In genomic region chr14:97578982-97579381, GRCh38 we compare ENCODE assay signal across 19 cellular contexts.
"Had no signal": no experiment of that assay in that cellular context is flagged by ENCODE, and none has a peak within 500 bp of the region (broad histone marks: within the 10 kb centered on the region; RNA-seq: fewer than 3 reads in every experiment).

No MANE protein-coding gene starts in this region.

- H3K4me1 ChIP-seq: esophagus squamous epithelium, lower lobe of right lung, pancreas, right lobe of liver, tibial nerve, upper lobe of left lung had no signal

- H3K9me3 ChIP-seq: esophagus squamous epithelium, lower lobe of right lung, neutrophil, pancreas, right lobe of liver, thoracic aorta, tibial nerve, upper lobe of left lung had no signal

- H3K27ac ChIP-seq: esophagus squamous epithelium, lower lobe of right lung, neutrophil, pancreas, right lobe of liver, thoracic aorta, tibial nerve, upper lobe of left lung had no signal

- DNase-seq: cortex of kidney; effector memory CD8-positive, alpha-beta T cell; erythroblast; esophagus squamous epithelium; foreskin melanocyte; left ventricle myocardium superior; lower lobe of right lung; natural killer cell; pancreas; retina; right lobe of liver; small intestine; stimulated activated CD4-positive, alpha-beta T cell treated with anti-CD3 and anti-CD28 coated beads, Interleukin-15, amount 100 ng/mL, for 24 hours; stimulated activated CD4-positive, alpha-beta T cell treated with anti-CD3 and anti-CD28 coated beads, Interleukin-2, amount 100 ng/mL, for 48 hours; stimulated activated naive B cell treated with anti-CD40 and anti-IgM and Interleukin-4, amounts not matched to agents 10 μg/mL and 1 μg/mL and 100 μg/mL, for 72 hours; upper lobe of left lung had no signal

- H3K4me3 ChIP-seq: esophagus squamous epithelium, lower lobe of right lung, pancreas, right lobe of liver, thoracic aorta, tibial nerve, upper lobe of left lung had no signal

- ATAC-seq: effector memory CD8-positive, alpha-beta T cell; left ventricle myocardium superior; lower lobe of right lung; natural killer cell; pancreas; right lobe of liver; stimulated activated naive B cell treated with anti-CD40 and anti-IgM and Interleukin-4, amounts not matched to agents 10 μg/mL and 1 μg/mL and 100 μg/mL, for 72 hours had no signal

- H3K27me3 ChIP-seq: neutrophil, pancreas, right lobe of liver, tibial nerve, upper lobe of left lung had no signal

- H3K36me3 ChIP-seq: esophagus squamous epithelium, lower lobe of right lung, neutrophil, pancreas, right lobe of liver, thoracic aorta, tibial nerve, upper lobe of left lung had no signal
